1 cellular context compared by ENCODE assay signal in the genomic region with DNA sequence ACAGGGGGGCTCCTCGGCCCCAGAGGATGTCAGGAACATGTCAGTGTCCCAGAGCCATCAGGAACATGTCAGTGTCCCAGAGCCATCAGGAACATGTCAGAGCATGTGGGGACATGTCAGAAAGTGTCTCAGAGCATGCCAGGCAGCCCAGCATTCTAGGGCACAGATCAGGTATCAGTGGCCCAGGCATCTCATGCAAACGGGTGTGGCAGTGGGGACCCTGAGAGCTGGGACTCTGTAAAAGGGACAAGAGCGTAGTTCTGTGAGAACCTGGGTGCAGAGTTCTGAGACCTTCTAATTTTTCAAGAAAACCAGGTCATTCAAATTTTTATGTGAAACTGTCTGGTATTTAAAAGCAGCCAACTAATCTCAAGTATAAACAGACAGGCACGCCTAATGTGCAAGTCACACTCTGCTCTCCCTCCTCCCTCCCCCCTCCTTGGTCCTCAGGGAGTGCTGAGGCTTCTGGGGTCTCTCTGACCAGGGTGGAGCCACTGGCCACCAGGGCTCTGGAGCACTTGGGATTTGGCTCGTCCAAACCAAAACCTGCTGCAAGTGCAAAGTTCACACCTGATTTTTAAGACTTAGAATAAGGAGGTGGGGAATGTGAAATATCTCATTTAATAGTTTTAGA.
TF ChIP-seq lines count a peak whose summit lies in the region.

No MANE protein-coding gene starts in this region.

TF ChIP-seq in GM12878, 131 proteins besides CTCF, POLR2A, EP300 and RAD21 (continued from another document):
- TF ChIP-seq MLLT1 (IDR thresholded peaks at IDR 0.05) (no peak), PML (IDR thresholded peaks at IDR 0.05; ENCODE audit: low read length) (no peak), STAT1 (conservative IDR thresholded peaks at IDR 0.05) (no peak), RB1 (IDR thresholded peaks at IDR 0.05; ENCODE audit: borderline replicate concordance) (no peak), RUNX3 (IDR thresholded peaks at IDR 0.05; ENCODE audit: low read length) (no peak)
TF ChIP-seq in GM12878: peak in this region for 0.
